10 cellular contexts compared by ENCODE assay signal in the genomic region with DNA sequence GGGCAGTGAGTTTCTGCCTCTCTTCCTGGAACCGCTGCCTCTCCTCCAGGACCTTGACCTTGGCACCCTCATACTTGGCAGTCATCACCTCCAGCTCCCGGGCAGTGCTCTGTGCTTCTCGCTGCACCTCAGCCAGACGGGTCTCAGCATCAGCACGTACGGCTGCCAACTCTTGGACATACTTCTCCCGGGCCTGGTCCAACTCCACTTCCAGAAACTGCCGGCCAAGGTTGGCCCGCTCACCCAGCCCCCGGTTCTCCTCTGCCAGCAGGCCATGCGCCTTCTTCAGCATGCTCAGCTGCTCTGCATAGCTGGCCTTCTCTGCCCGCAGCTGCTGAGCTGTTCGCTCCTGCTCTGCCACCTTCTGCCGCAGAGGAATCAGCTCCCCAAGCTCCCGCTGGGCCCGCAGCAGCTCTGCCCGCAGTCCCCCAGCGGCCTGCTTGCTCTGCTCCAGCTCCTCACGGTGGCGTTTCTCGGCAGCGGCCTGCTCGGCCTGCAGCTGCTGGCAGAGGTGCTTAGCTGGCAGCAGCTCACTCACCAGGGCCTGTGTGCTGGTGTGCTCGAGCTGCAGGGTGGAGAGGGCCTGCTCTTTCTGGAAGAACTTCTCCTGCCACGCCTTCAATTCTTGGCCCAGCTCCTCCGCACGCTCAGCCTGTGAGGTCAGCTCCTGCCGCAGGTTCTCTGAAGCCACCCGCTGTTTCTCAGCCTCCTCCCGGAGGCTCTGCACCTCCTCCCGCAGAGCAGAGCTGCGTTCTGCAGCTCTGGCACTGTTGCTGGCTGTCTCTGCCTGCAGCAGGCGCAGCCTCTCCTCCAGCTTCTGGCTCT. TPM values are rescaled to one million over a fixed set of nuclear protein-coding genes. Genes with fewer than 3 reads are reported as not detected.
A peak's percentile ranks its signal among the peaks of the same experiment; 100 is the strongest.
DNase-seq lines count a peak whose midpoint lies in the region; ATAC-seq and TF ChIP-seq lines count a peak whose summit lies in the region.
"Had no signal": no experiment of that assay in that cellular context is flagged by ENCODE, and none has a peak within 500 bp of the region (broad histone marks: within the 10 kb centered on the region; RNA-seq: fewer than 3 reads in every experiment).

No MANE protein-coding gene starts in this region.

- no peak for TF ChIP-seq RAD21 in SK-N-SH (IDR thresholded peaks at IDR 0.05; ENCODE audit: low read length)

- no peak overlapping the region for H3K4me2 ChIP-seq in SK-N-SH

- H3K27ac ChIP-seq in SK-N-SH (ENCODE audit: low read depth in 2 of 2, low read length in 1 of 2) (no peak overlapping the region; a peak in 1 of 4 replicates), epithelial cell of prostate (peak overlapping the region; percentile 31), upper lobe of left lung (peak overlapping the region; percentile 8 to 67 (median 44))
- H3K27ac ChIP-seq: 22Rv1 had no signal

- no peak overlapping the region for H2AFZ ChIP-seq in SK-N-SH (ENCODE audit: low read depth)

- no peak for TF ChIP-seq POLR2A in upper lobe of left lung (IDR thresholded peaks at IDR 0.05)

- no peak overlapping the region for H3K4me3 ChIP-seq in SK-N-SH (ENCODE audit: low read depth in 2 of 2, low read length in 1 of 2)
- H3K4me3 ChIP-seq in upper lobe of left lung, result no peak overlapping the region

- no peaks in the 10 kb centered on the region; a peak in 1 of 4 replicates for H3K4me1 ChIP-seq in SK-N-SH (ENCODE audit: control insufficient read depth in 1 of 2, insufficient read depth in 2 of 2, low read depth in 1 of 2, low read length in 1 of 2)
- peaks cover 6 to 18% (median 10%) of the 10 kb centered on the region in 4 donors for H3K4me1 ChIP-seq in upper lobe of left lung

- no peaks in the 10 kb centered on the region for H3K9me3 ChIP-seq in SK-N-SH
- no peaks in the 10 kb centered on the region for H3K9me3 ChIP-seq in upper lobe of left lung

- 91% methylated on average over 24 of the region's 33 CpGs for WGBS in SK-N-SH (ENCODE audit: low lambda C conversion rate)
- WGBS in upper lobe of left lung, 2 donors, result 69 to 73% methylated on average over 26 to 33 of the region's 33 CpGs

- POLR2A ChIA-PET in SK-N-SH (lab: Yijun Ruan, JAX), result interaction anchor here (0.6 to 2.3 kb wide), 6 partner anchors 7 to 79 kb away, joined by 3 to 6 read pairs (median 3); no protein-coding TSS in a partner anchor

- H3F3A ChIP-seq in SK-N-SH (replicated peaks; ENCODE audit: insufficient read depth), result peaks cover 15% of the 10 kb centered on the region

- peaks cover 2% of the 10 kb centered on the region; the same call in 1 of the 2 replicates for H3K79me2 ChIP-seq in SK-N-SH (ENCODE audit: insufficient read depth)

- TF ChIP-seq CTCF in SK-N-SH (IDR thresholded peaks at IDR 0.05), result no peak
- TF ChIP-seq CTCF in upper lobe of left lung (IDR thresholded peaks at IDR 0.05), result peak in 1 of 6 experiments; percentile 18

- DNase-seq in SK-N-SH (no peak), epithelial cell of prostate (ENCODE audit: low read depth, low spot score) (peak; percentile 55), midbrain (lab: John Stamatoyannopoulos, UW) (peak; percentile 61), upper lobe of left lung (peak; percentile 76 to 84), iPS-NIHi7 (ENCODE audit: extremely low spot score) (no peak), DMS 273 (lab: John Stamatoyannopoulos, UW; ENCODE audit: unreplicated experiment) (no peak)
- DNase-seq: glutamatergic neuron had no signal

- CTCF ChIA-PET in SK-N-SH (lab: Yijun Ruan, JAX), result interaction anchor here (1.0 to 21.4 kb wide), 8 partner anchors 11 to 421 kb away, joined by 3 to 416 read pairs (median 6); a partner anchor contains a TSS

- H3K9me2 ChIP-seq in SK-N-SH, result no peaks in the 10 kb centered on the region

- ATAC-seq in SK-N-SH treated with all-trans-retinoic acid at 6 μM for 48 hours, result no peak
- peak; percentile 82 to 91 for ATAC-seq in upper lobe of left lung (ENCODE audit: low FRiP score in 2 of 2)
- ATAC-seq in GM18873 (IDR thresholded peaks at IDR 0.05; ENCODE audit: low FRiP score, unreplicated experiment), result no peak

- no peak overlapping the region for H3K9ac ChIP-seq in SK-N-SH

- H4K20me1 ChIP-seq in SK-N-SH (ENCODE audit: insufficient read depth), result peaks cover 45% of the 10 kb centered on the region; the same call in 1 of the 2 replicates

- no peaks in the 10 kb centered on the region for H3K27me3 ChIP-seq in SK-N-SH (ENCODE audit: insufficient read depth)
- H3K27me3 ChIP-seq in upper lobe of left lung, result no peaks in the 10 kb centered on the region

- TF ChIP-seq EP300 in SK-N-SH (IDR thresholded peaks at IDR 0.05; ENCODE audit: borderline replicate concordance in 1 of 2, low read depth in 1 of 2, low read length in 1 of 2) (no peak), upper lobe of left lung (IDR thresholded peaks at IDR 0.05) (no peak)

- H3K36me3 ChIP-seq in SK-N-SH (replicated peaks in 1 of 2; ENCODE audit: control insufficient read depth in 1 of 2, insufficient read depth in 2 of 2, low read length in 1 of 2) (peaks cover 43 to 99% of the 10 kb centered on the region in 2 experiments), upper lobe of left lung (peaks cover 76 to 100% (median 98%) of the 10 kb centered on the region in 4 donors)

TF ChIP-seq in SK-N-SH, 30 proteins besides CTCF, POLR2A, EP300 and RAD21:
- TF ChIP-seq, protein P1, sequence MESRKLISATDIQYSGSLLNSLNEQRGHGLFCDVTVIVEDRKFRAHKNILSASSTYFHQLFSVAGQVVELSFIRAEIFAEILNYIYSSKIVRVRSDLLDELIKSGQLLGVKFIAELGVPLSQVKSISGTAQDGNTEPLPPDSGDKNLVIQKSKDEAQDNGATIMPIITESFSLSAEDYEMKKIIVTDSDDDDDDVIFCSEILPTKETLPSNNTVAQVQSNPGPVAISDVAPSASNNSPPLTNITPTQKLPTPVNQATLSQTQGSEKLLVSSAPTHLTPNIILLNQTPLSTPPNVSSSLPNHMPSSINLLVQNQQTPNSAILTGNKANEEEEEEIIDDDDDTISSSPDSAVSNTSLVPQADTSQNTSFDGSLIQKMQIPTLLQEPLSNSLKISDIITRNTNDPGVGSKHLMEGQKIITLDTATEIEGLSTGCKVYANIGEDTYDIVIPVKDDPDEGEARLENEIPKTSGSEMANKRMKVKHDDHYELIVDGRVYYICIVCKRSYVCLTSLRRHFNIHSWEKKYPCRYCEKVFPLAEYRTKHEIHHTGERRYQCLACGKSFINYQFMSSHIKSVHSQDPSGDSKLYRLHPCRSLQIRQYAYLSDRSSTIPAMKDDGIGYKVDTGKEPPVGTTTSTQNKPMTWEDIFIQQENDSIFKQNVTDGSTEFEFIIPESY (IDR thresholded peaks at IDR 0.05; ENCODE audit: borderline replicate concordance, low read depth), result no peak
- TF ChIP-seq POLR2AphosphoS5 (IDR thresholded peaks at IDR 0.05; ENCODE audit: low read depth, low read length) (0 out of 2 replicates have a peak, but pooled peaks have one; percentile 6), SIN3A (IDR thresholded peaks at IDR 0.05; ENCODE audit: borderline replicate concordance, low read depth, low read length) (no peak)

TF ChIP-seq in SK-N-SH treated with all-trans-retinoic acid at 6 μM for 48 hours, 23 proteins besides CTCF, POLR2A, EP300 and RAD21:
- no peak for TF ChIP-seq ZFP30 (CRISPR knock-in tag; IDR thresholded peaks at IDR 0.05)
- TF ChIP-seq ISL1 (CRISPR knock-in tag; IDR thresholded peaks at IDR 0.05), result no peak
TF ChIP-seq in SK-N-SH treated with all-trans-retinoic acid at 6 μM for 48 hours: peak in this region for 0.

RNA-seq across cellular contexts. Expression of a gene that starts 14.4 kb away (rescaled TPM):
- polyA plus RNA-seq in SK-N-SH (2012; rRNA removed), result 5.0 and 6.8 TPM in 2 replicates
- polyA plus RNA-seq in SK-N-SH (2012; cell fraction: cytosol; rRNA removed), result 1.3 and 1.7 TPM in 2 replicates
- 28.7 and 34.0 TPM in 2 replicates for polyA plus RNA-seq in SK-N-SH (2012; cell fraction: nucleus; rRNA removed)
- total RNA-seq in upper lobe of left lung, result 10 to 100 TPM in 4 of 6 donors, 1 to 10 TPM in 2; 4.6 to 45.1 (median 16.9) TPM

Comparison
In these comparisons a context has a peak if more than half of its experiments do, and no peak if none do; other contexts are left out.
1. DNase-seq: peak in epithelial cell of prostate (single experiment), midbrain (single experiment) and upper lobe of left lung (2 of 2); none in SK-N-SH (single experiment), iPS-NIHi7 (single experiment) and DMS 273 (single experiment).
2. H3K27ac ChIP-seq: peak in epithelial cell of prostate (single experiment) and upper lobe of left lung (4 of 4); none in SK-N-SH (0 of 2).
3. ATAC-seq: peak in upper lobe of left lung (2 of 2); none in SK-N-SH treated with all-trans-retinoic acid at 6 μM for 48 hours (single experiment) and GM18873 (single experiment).